Comparison of ENCODE assay signal across 21 cellular contexts in the genomic region with DNA sequence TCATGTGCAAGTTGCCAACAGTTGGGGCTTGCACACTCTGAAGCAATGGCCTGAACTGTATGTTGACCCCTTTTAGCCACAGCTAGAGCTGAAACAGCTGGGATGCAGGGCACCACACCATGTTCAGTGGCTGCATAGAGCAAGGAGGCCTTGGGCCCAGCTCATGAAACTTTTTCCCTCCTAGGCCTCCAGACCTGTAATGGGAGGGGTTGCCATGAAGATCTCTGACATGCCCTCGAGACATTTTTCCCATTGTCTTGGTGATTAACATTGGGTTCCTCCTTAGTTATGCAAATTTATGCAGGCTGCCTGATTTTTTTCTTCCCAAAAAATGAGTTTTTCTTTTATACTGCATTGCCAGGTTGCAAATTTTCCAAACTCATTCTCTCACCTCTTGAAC.
A peak's percentile ranks its signal among the peaks of the same experiment; 100 is the strongest.
DNase-seq lines count a peak whose midpoint lies in the region; ATAC-seq, FAIRE-seq and TF ChIP-seq lines count a peak whose summit lies in the region.
"Had no signal": no experiment of that assay in that cellular context is flagged by ENCODE, and none has a peak within 500 bp of the region (broad histone marks: within the 10 kb centered on the region; RNA-seq: fewer than 3 reads in every experiment).

No MANE protein-coding gene starts in this region.

- TF ChIP-seq POLR2A in H1 (IDR thresholded peaks at IDR 0.05; ENCODE audit: control extremely low read depth in 1 of 2, low read depth in 2 of 2, low read length in 2 of 2), result no peak

- intact Hi-C loops in kidney (cut with DNase I), result no loop called here

- CTCF ChIA-PET in H1 (lab: Charles Lee; ENCODE audit: partially characterized antibody), result no interaction called here

- no peak for TF ChIP-seq RAD21 in H1 (IDR thresholded peaks at IDR 0.05 in 1 of 2, conservative IDR thresholded peaks at IDR 0.05 in 1 of 2; ENCODE audit: low read depth in 2 of 2, low read length in 2 of 2)

- H3K4me2 ChIP-seq in H9 (ENCODE audit: insufficient read depth, insufficient read length, low read length), result no peak overlapping the region
- H3K4me2 ChIP-seq in H1 (ENCODE audit: insufficient read depth in 1 of 2, low read depth in 2 of 2, low read length in 2 of 2), result no peak overlapping the region
- H3K4me2 ChIP-seq: BLaER1 treated with 17β-estradiol and CSF1 and Interleukin-3, amounts not matched to agents 10 nM and 100 nM had no signal

- no peak overlapping the region for H3K56ac ChIP-seq in H9 (ENCODE audit: insufficient read length, low read depth, low read length)
- no peak overlapping the region for H3K56ac ChIP-seq in H1 (replicated peaks; ENCODE audit: insufficient read length, low read depth, low read length)

- H3K79me2 ChIP-seq in H9 (ENCODE audit: insufficient read depth, low read length), result no peaks in the 10 kb centered on the region
- H3K79me2 ChIP-seq in H1 (ENCODE audit: control insufficient read depth in 1 of 2, insufficient read depth in 2 of 2, low read length in 2 of 2), result no peaks in the 10 kb centered on the region

- DNase-seq in H9 (peak; percentile 31), H1 (ENCODE audit: low read depth in 1 of 2, low spot score in 2 of 2) (peak in 1 of 2 experiments; percentile 7), kidney (peak; percentile 42), EL (no peak), COLO668 (lab: John Stamatoyannopoulos, UW; ENCODE audit: unreplicated experiment) (no peak)
- DNase-seq: CD8-positive, alpha-beta T cell; COR-L47; DMS 273 treated with DMSO at 0.1 percent for 48 hours; DMS53; DND-41; GDM1; GOT3; IMR-90 had no signal

- H4K91ac ChIP-seq in H9 (ENCODE audit: insufficient read length, low read depth, low read length) (no peak overlapping the region), H1 (replicated peaks; ENCODE audit: insufficient read length, low read length) (no peak overlapping the region)

- H4K5ac ChIP-seq in H9 (ENCODE audit: insufficient read length, low read depth, low read length) (no peak overlapping the region), H1 (ENCODE audit: insufficient read length, low read depth, low read length) (no peak overlapping the region)

- H3K14ac ChIP-seq in H9 (ENCODE audit: insufficient read depth, low read length) (no peak overlapping the region), H1 (ENCODE audit: insufficient read length) (no peak overlapping the region)

- H2BK12ac ChIP-seq in H9 (ENCODE audit: insufficient read length, low read depth, low read length) (no peak overlapping the region), H1 (ENCODE audit: low read depth, low read length) (peak overlapping the region; percentile 71; the same call in 1 of the 2 replicates)

- H2AK5ac ChIP-seq in H9 (ENCODE audit: insufficient read length, low read length) (no peak overlapping the region), H1 (ENCODE audit: low read depth, low read length) (no peak overlapping the region)

- ATAC-seq in HG03460 (IDR thresholded peaks at IDR 0.05; ENCODE audit: unreplicated experiment), result no peak
- ATAC-seq: CD8-positive, alpha-beta T cell; K562 had no signal

- no peaks in the 10 kb centered on the region for H3K23me2 ChIP-seq in H9 (ENCODE audit: insufficient read length, low read depth, low read length, poor library complexity, severe bottlenecking)
- no peaks in the 10 kb centered on the region for H3K23me2 ChIP-seq in H1 (ENCODE audit: low read depth, low read length)

- peaks cover 12 to 17% of the 10 kb centered on the region in 2 experiments for H3K9me3 Mint-ChIP-seq in H9

- TF ChIP-seq CTCF in H9 (conservative IDR thresholded peaks at IDR 0.05), result no peak
- TF ChIP-seq CTCF in H1 (IDR thresholded peaks at IDR 0.05; ENCODE audit: control extremely low read depth in 1 of 3, insufficient read depth in 1 of 3, low read depth in 1 of 3, low read length in 3 of 3), result no peak
- TF ChIP-seq CTCF in kidney (IDR thresholded peaks at IDR 0.05; ENCODE audit: borderline replicate concordance, extremely low read depth, insufficient read depth), result no peak

- no peak overlapping the region for H2BK5ac ChIP-seq in H9 (ENCODE audit: insufficient read length, low read length)
- H2BK5ac ChIP-seq in H1 (ENCODE audit: low read depth, low read length), result peak overlapping the region; percentile 86; the same call in 1 of the 2 replicates

- no peaks in the 10 kb centered on the region for H3K27me3 ChIP-seq in H9 (ENCODE audit: insufficient read depth, low read length)
- no peaks in the 10 kb centered on the region for H3K27me3 ChIP-seq in H1 (replicated peaks in 1 of 4; ENCODE audit: control insufficient read depth in 3 of 4, extremely low read depth in 1 of 4, insufficient read depth in 3 of 4, low read length in 3 of 4)
- H3K27me3 ChIP-seq: BLaER1 treated with 17β-estradiol and CSF1 and Interleukin-3, amounts not matched to agents 10 nM and 100 nM had no signal

- H3K23ac ChIP-seq in H9 (ENCODE audit: insufficient read length, low read depth, low read length) (no peak overlapping the region), H1 (ENCODE audit: insufficient read length) (no peak overlapping the region)

- peaks cover 4 to 18% (median 13%) of the 10 kb centered on the region in 3 experiments for H3K36me3 Mint-ChIP-seq in H9 (ENCODE audit: insufficient read depth in 1 of 3, low read depth in 3 of 3)
- H3K36me3 Mint-ChIP-seq: CD8-positive, alpha-beta T cell had no signal

- H4K8ac ChIP-seq in H9 (replicated peaks; ENCODE audit: insufficient read length, low read depth, low read length) (no peak overlapping the region), H1 (ENCODE audit: extremely low read depth, insufficient read depth, low read length) (0 out of 2 replicates have a peak overlapping the region, but pooled peaks have one; percentile 21)

- H4K20me1 ChIP-seq in H9 (ENCODE audit: control insufficient read depth, insufficient read depth, insufficient read length), result no peaks in the 10 kb centered on the region
- no peaks in the 10 kb centered on the region for H4K20me1 ChIP-seq in H1 (replicated peaks in 1 of 2; ENCODE audit: control insufficient read depth in 1 of 2, insufficient read depth in 2 of 2, low read length in 2 of 2)
- H4K20me1 ChIP-seq: BLaER1 treated with 17β-estradiol and CSF1 and Interleukin-3, amounts not matched to agents 10 nM and 100 nM had no signal

- H3K4me1 ChIP-seq in H9 (ENCODE audit: insufficient read depth, low read length), result peaks cover 2% of the 10 kb centered on the region; the same call in 1 of the 2 replicates
- H3K4me1 ChIP-seq in H1 (replicated peaks in 1 of 4; ENCODE audit: control insufficient read depth in 3 of 4, insufficient read depth in 4 of 4, low read length in 3 of 4), result peaks cover 0 to 3% (median 0%) of the 10 kb centered on the region in 4 experiments; a peak in 1 of 7 replicates
- H3K4me1 ChIP-seq in kidney (ENCODE audit: control insufficient read depth in 1 of 2, insufficient read depth in 1 of 2, low read depth in 1 of 2, low read length in 2 of 2), result no peaks in the 10 kb centered on the region
- H3K4me1 ChIP-seq: BLaER1 treated with 17β-estradiol and CSF1 and Interleukin-3, amounts not matched to agents 10 nM and 100 nM had no signal

- POLR2A ChIA-PET in H1 (lab: Charles Lee; ENCODE audit: partially characterized antibody), result no interaction called here

- no peaks in the 10 kb centered on the region for H3K36me3 ChIP-seq in H1 (ENCODE audit: control insufficient read depth in 2 of 4, insufficient read depth in 4 of 4, low read length in 3 of 4)
- no peaks in the 10 kb centered on the region for H3K36me3 ChIP-seq in kidney (ENCODE audit: control insufficient read depth in 1 of 2, insufficient read depth in 2 of 2, low read length in 2 of 2)
- H3K36me3 ChIP-seq: BLaER1 treated with 17β-estradiol and CSF1 and Interleukin-3, amounts not matched to agents 10 nM and 100 nM; HAP-1 had no signal

- no peak overlapping the region for H2AFZ ChIP-seq in H9 (ENCODE audit: low read length)
- no peak overlapping the region for H2AFZ ChIP-seq in H1 (ENCODE audit: low read length)

- no CpG with 5 or more reads among the region's 1 CpG for WGBS in H9 (ENCODE audit: extremely low coverage, insufficient read length, low lambda C conversion rate)
- whole genome bisulfite sequencing in H1 (ENCODE audit: extremely low coverage in 1 of 2, insufficient coverage in 1 of 2, insufficient read length in 1 of 2, insufficient replicate concordance in 2 of 2, low coverage in 1 of 2, low lambda C conversion rate in 2 of 2, missing lambda C conversion rate in 1 of 2), 2 experiments, result 67% methylated on average over 1 of the region's 1 CpG; no CpG with 5 or more reads in 1 of the 2 experiments

- H3K4me3 Mint-ChIP-seq in H9, result no peak overlapping the region
- H3K4me3 Mint-ChIP-seq: B cell; CD8-positive, alpha-beta T cell had no signal

- H3K9ac ChIP-seq in H9 (ENCODE audit: extremely low read depth, insufficient read length, low read length), result no peak overlapping the region
- H3K9ac ChIP-seq in H1 (replicated peaks in 1 of 4; ENCODE audit: extremely low read depth in 1 of 4, low read depth in 3 of 4, low read length in 3 of 4), result no peak overlapping the region
- no peak overlapping the region for H3K9ac ChIP-seq in kidney (ENCODE audit: low read length in 2 of 2)
- H3K9ac ChIP-seq: BLaER1 treated with 17β-estradiol and CSF1 and Interleukin-3, amounts not matched to agents 10 nM and 100 nM had no signal

- no peak overlapping the region for H2BK15ac ChIP-seq in H9 (ENCODE audit: low read depth, low read length)
- H2BK15ac ChIP-seq in H1 (ENCODE audit: low read length), result no peak overlapping the region

- H3K79me1 ChIP-seq in H9 (ENCODE audit: insufficient read depth, low read depth, low read length, poor library complexity, severe bottlenecking), result no peaks in the 10 kb centered on the region
- no peaks in the 10 kb centered on the region for H3K79me1 ChIP-seq in H1 (ENCODE audit: low read depth, low read length)

- no peak overlapping the region for H2BK120ac ChIP-seq in H9 (ENCODE audit: low read depth, low read length, poor library complexity, severe bottlenecking)
- H2BK120ac ChIP-seq in H1 (replicated peaks; ENCODE audit: low read depth, low read length), result no peak overlapping the region

- H3K4ac ChIP-seq in H9 (ENCODE audit: low read depth, low read length) (no peak overlapping the region), H1 (replicated peaks; ENCODE audit: insufficient read length, low read depth, low read length) (no peak overlapping the region)

- H3K18ac ChIP-seq in H9 (ENCODE audit: insufficient read length, low read depth, low read length), result no peak overlapping the region
- no peak overlapping the region for H3K18ac ChIP-seq in H1 (ENCODE audit: extremely low read depth, low read length)

- no peaks in the 10 kb centered on the region for H3K27me3 Mint-ChIP-seq in H9 (ENCODE audit: low read depth)
- H3K27me3 Mint-ChIP-seq: B cell had no signal

- no peak overlapping the region for H3K4me3 ChIP-seq in H1 (ENCODE audit: extremely low read depth in 1 of 4, insufficient read depth in 2 of 4, low read depth in 3 of 4, low read length in 4 of 4)
- H3K4me3 ChIP-seq in kidney (ENCODE audit: low read length in 2 of 2), result no peak overlapping the region
- H3K4me3 ChIP-seq: BLaER1 treated with 17β-estradiol and CSF1 and Interleukin-3, amounts not matched to agents 10 nM and 100 nM; HAP-1; K562 had no signal

- H3T11ph ChIP-seq in H9 (ENCODE audit: low read length), result no peak overlapping the region

- peaks cover 10 to 21% of the 10 kb centered on the region in 2 experiments for H3K4me1 Mint-ChIP-seq in H9
- H3K4me1 Mint-ChIP-seq: B cell had no signal

- peak overlapping the region in 1 of 3 experiments; percentile 23; a peak in 1 of 7 replicates for H3K27ac Mint-ChIP-seq in H9
- H3K27ac Mint-ChIP-seq: B cell; CD8-positive, alpha-beta T cell had no signal

- TF ChIP-seq EP300 in H1 (IDR thresholded peaks at IDR 0.05; ENCODE audit: borderline replicate concordance in 1 of 2, low read depth in 2 of 2, low read length in 2 of 2), result no peak

- H3K27ac ChIP-seq in H9 (ENCODE audit: insufficient read length, low read depth, low read length), result no peak overlapping the region
- H3K27ac ChIP-seq in H1 (ENCODE audit: low read depth, low read length), result no peak overlapping the region
- H3K27ac ChIP-seq in kidney (ENCODE audit: low read depth in 2 of 2, low read length in 2 of 2), result no peak overlapping the region
- H3K27ac ChIP-seq: BLaER1 treated with 17β-estradiol and CSF1 and Interleukin-3, amounts not matched to agents 10 nM and 100 nM; HL-60 had no signal

- H2BK20ac ChIP-seq in H9 (ENCODE audit: low read depth, low read length, poor library complexity, severe bottlenecking) (no peak overlapping the region), H1 (ENCODE audit: low read length) (no peak overlapping the region)

- no peaks in the 10 kb centered on the region for H3K9me3 ChIP-seq in H9 (ENCODE audit: control insufficient read depth, low read depth, low read length)
- H3K9me3 ChIP-seq in H1 (ENCODE audit: insufficient read depth in 2 of 2, low read depth in 1 of 2, low read length in 1 of 2), result peaks cover 0 to 3% of the 10 kb centered on the region in 2 experiments; a peak in 1 of 4 replicates
- no peaks in the 10 kb centered on the region for H3K9me3 ChIP-seq in kidney (ENCODE audit: control insufficient read depth in 1 of 2, low read length in 2 of 2)
- H3K9me3 ChIP-seq: BLaER1 treated with 17β-estradiol and CSF1 and Interleukin-3, amounts not matched to agents 10 nM and 100 nM; HAP-1 had no signal

- no peak for FAIRE-seq in H1 (lab: Jason Lieb, UNC)
- no peak for FAIRE-seq in kidney (lab: Jason Lieb, UNC)
- FAIRE-seq: GM12892, GM18507, K562 had no signal

Comparison
In these comparisons a context has a peak if more than half of its experiments do, and no peak if none do; other contexts are left out.
1. DNase-seq: peak in H9 (single experiment) and kidney (single experiment); none in EL (single experiment) and COLO668 (single experiment).